In the genomic region with DNA sequence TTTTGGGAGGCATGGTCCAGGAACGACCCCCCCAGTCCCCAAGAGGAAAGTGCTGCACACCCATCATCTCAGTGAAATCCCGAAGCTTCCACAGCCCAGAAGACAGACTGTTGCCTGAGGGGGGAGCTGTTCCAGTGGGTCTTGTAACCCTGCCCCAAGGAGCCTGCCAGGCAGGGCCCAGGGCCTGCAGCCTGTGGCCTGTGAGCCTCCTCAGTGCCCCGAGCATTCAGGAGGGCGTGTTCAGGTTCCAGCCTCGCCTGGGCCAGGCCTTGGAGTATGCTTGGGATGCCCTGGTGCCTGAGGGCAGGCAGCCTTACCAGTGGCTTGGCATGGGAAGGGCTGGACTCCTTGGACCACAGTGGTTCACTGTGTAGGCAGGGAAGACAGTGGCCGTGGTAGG, we compare ENCODE assay signal across 1 cellular context.
TF ChIP-seq lines count a peak whose summit lies in the region.

No MANE protein-coding gene starts in this region.

TF ChIP-seq in HCT116, 20 proteins besides CTCF, POLR2A, EP300 and RAD21:
- TF ChIP-seq, protein P1, sequence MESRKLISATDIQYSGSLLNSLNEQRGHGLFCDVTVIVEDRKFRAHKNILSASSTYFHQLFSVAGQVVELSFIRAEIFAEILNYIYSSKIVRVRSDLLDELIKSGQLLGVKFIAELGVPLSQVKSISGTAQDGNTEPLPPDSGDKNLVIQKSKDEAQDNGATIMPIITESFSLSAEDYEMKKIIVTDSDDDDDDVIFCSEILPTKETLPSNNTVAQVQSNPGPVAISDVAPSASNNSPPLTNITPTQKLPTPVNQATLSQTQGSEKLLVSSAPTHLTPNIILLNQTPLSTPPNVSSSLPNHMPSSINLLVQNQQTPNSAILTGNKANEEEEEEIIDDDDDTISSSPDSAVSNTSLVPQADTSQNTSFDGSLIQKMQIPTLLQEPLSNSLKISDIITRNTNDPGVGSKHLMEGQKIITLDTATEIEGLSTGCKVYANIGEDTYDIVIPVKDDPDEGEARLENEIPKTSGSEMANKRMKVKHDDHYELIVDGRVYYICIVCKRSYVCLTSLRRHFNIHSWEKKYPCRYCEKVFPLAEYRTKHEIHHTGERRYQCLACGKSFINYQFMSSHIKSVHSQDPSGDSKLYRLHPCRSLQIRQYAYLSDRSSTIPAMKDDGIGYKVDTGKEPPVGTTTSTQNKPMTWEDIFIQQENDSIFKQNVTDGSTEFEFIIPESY (IDR thresholded peaks at IDR 0.05; ENCODE audit: extremely low read depth, insufficient replicate concordance, low read length) = no peak
- TF ChIP-seq EZH2phosphoT487 (IDR thresholded peaks at IDR 0.05; ENCODE audit: borderline replicate concordance) (no peak), SIN3A (IDR thresholded peaks at IDR 0.05; ENCODE audit: low read depth) (no peak), ZNF274 (IDR thresholded peaks at IDR 0.05; ENCODE audit: low read depth, low read length) (no peak), ZFX (IDR thresholded peaks at IDR 0.05) (no peak), EZH2 (IDR thresholded peaks at IDR 0.05) (no peak), CEBPB (IDR thresholded peaks at IDR 0.05; ENCODE audit: low read depth) (no peak), SRF (IDR thresholded peaks at IDR 0.05; ENCODE audit: low read depth) (no peak), SP1 (IDR thresholded peaks at IDR 0.05; ENCODE audit: low read depth) (no peak), ELF1 (IDR thresholded peaks at IDR 0.05; ENCODE audit: borderline replicate concordance, low read depth) (no peak), EGR1 (IDR thresholded peaks at IDR 0.05; ENCODE audit: low read depth) (no peak), JUND (IDR thresholded peaks at IDR 0.05) (no peak), YY1 (IDR thresholded peaks at IDR 0.05; ENCODE audit: extremely low read depth, insufficient replicate concordance, low read depth, low read length) (no peak), POLR2AphosphoS5 (IDR thresholded peaks at IDR 0.05; ENCODE audit: low read depth, low read length) (no peak), TCF7L2 (IDR thresholded peaks at IDR 0.05; ENCODE audit: borderline replicate concordance, extremely low read depth, insufficient read depth, insufficient read length) (no peak), FOSL1 (IDR thresholded peaks at IDR 0.05; ENCODE audit: low read depth) (no peak), CBX3 (IDR thresholded peaks at IDR 0.05; ENCODE audit: low read depth) (no peak)
- TF ChIP-seq, protein P2, sequence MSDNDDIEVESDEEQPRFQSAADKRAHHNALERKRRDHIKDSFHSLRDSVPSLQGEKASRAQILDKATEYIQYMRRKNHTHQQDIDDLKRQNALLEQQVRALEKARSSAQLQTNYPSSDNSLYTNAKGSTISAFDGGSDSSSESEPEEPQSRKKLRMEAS (IDR thresholded peaks at IDR 0.05) = no peak
- TF ChIP-seq, protein P3, sequence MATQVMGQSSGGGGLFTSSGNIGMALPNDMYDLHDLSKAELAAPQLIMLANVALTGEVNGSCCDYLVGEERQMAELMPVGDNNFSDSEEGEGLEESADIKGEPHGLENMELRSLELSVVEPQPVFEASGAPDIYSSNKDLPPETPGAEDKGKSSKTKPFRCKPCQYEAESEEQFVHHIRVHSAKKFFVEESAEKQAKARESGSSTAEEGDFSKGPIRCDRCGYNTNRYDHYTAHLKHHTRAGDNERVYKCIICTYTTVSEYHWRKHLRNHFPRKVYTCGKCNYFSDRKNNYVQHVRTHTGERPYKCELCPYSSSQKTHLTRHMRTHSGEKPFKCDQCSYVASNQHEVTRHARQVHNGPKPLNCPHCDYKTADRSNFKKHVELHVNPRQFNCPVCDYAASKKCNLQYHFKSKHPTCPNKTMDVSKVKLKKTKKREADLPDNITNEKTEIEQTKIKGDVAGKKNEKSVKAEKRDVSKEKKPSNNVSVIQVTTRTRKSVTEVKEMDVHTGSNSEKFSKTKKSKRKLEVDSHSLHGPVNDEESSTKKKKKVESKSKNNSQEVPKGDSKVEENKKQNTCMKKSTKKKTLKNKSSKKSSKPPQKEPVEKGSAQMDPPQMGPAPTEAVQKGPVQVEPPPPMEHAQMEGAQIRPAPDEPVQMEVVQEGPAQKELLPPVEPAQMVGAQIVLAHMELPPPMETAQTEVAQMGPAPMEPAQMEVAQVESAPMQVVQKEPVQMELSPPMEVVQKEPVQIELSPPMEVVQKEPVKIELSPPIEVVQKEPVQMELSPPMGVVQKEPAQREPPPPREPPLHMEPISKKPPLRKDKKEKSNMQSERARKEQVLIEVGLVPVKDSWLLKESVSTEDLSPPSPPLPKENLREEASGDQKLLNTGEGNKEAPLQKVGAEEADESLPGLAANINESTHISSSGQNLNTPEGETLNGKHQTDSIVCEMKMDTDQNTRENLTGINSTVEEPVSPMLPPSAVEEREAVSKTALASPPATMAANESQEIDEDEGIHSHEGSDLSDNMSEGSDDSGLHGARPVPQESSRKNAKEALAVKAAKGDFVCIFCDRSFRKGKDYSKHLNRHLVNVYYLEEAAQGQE (IDR thresholded peaks at IDR 0.05; ENCODE audit: low read depth) = no peak
- TF ChIP-seq, protein P4, sequence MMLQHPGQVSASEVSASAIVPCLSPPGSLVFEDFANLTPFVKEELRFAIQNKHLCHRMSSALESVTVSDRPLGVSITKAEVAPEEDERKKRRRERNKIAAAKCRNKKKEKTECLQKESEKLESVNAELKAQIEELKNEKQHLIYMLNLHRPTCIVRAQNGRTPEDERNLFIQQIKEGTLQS (IDR thresholded peaks at IDR 0.05) = no peak
